9 cellular contexts compared by ENCODE assay signal in genomic region chr13:110397445-110397844, GRCh38.
A peak's percentile ranks its signal among the peaks of the same experiment; 100 is the strongest.
DNase-seq lines count a peak whose midpoint lies in the region; ATAC-seq and TF ChIP-seq lines count a peak whose summit lies in the region.
"Had no signal": no experiment of that assay in that cellular context is flagged by ENCODE, and none has a peak within 500 bp of the region (broad histone marks: within the 10 kb centered on the region; RNA-seq: fewer than 3 reads in every experiment).

No MANE protein-coding gene starts in this region.

- DNase-seq in MG63 (peak; percentile 40), epidermal melanocyte (ENCODE audit: insufficient read length, low spot score) (peak; percentile 87), midbrain (lab: John Stamatoyannopoulos, UW) (peak; percentile 73), testis (no peak), NCI-H1105 treated with DMSO at 0.1 percent for 48 hours (lab: John Stamatoyannopoulos, UW) (no peak)
- DNase-seq: activated CD4-positive, alpha-beta T cell treated with anti-CD3 and anti-CD28 coated beads for 48 hours had no signal

- no peak for ATAC-seq in HG02610 (IDR thresholded peaks at IDR 0.05; ENCODE audit: unreplicated experiment)
- ATAC-seq in HG03095 (IDR thresholded peaks at IDR 0.05; ENCODE audit: unreplicated experiment) = no peak
- ATAC-seq in HG02981 (IDR thresholded peaks at IDR 0.05; ENCODE audit: unreplicated experiment) = no peak

- intact Hi-C loops in testis (cut with DNase I; ENCODE audit: low total_unique reads) = no loop called here

- H3K9me3 ChIP-seq in MG63 (no peaks in the 10 kb centered on the region), testis (no peaks in the 10 kb centered on the region)

- H3K4me1 ChIP-seq in testis = peaks cover 19% of the 10 kb centered on the region

- no peak for TF ChIP-seq CTCF in testis (IDR thresholded peaks at IDR 0.05)

- no peaks in the 10 kb centered on the region for H3K36me3 ChIP-seq in MG63
- no peaks in the 10 kb centered on the region for H3K36me3 ChIP-seq in testis (ENCODE audit: low read depth, missing control alignments)

- H3K27me3 ChIP-seq in MG63 = no peaks in the 10 kb centered on the region
- no peaks in the 10 kb centered on the region for H3K27me3 ChIP-seq in testis

- H3K4me3 ChIP-seq in MG63 (peak overlapping the region; percentile 27), testis (no peak overlapping the region)

- no peak for TF ChIP-seq POLR2A in testis (IDR thresholded peaks at IDR 0.05)

- 41 to 51% methylated on average over 9 of the region's 9 CpGs for WGBS in testis, 2 donors

- H3K27ac ChIP-seq in testis = peak overlapping the region; percentile 63 to 83

Comparison
In these comparisons a context has a peak if more than half of its experiments do, and no peak if none do; other contexts are left out.
1. DNase-seq: peak in MG63 (single experiment), epidermal melanocyte (single experiment) and midbrain (single experiment); none in testis (single experiment) and NCI-H1105 treated with DMSO at 0.1 percent for 48 hours (single experiment).